31 cellular contexts compared by ENCODE assay signal in the genomic region with DNA sequence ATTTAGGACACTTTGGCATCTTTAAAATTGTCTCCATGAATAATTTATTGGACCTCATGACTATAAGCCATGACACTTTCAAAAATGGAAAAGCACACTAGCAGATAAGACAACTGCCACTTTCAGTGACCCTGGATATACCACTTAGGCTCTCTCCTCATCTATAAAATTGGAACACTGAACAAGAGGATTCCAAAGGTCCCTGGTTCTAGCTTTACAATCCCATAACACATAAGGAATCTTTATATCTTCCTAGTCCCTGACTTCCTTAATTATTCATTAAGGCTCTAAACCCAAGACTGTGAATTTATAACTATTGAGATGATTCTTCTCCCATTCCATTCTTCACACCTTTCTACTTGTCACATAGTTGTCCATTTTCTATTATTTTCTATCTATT.
"Had no signal": no experiment of that assay in that cellular context is flagged by ENCODE, and none has a peak within 500 bp of the region (broad histone marks: within the 10 kb centered on the region; RNA-seq: fewer than 3 reads in every experiment).

No MANE protein-coding gene starts in this region.

- H3K27me3 Mint-ChIP-seq: activated B cell treated with CpG ODN at 0.5 μM for 24 hours; activated CD8-positive, alpha-beta memory T cell treated with anti-CD3 and anti-CD28 coated beads, Interleukin-2, amount 10 ng/mL, durations not matched to agents 7 days and 5 days; activated naive CD4-positive, alpha-beta T cell treated with anti-CD3 and anti-CD28 coated beads, Interleukin-2, amount 10 ng/mL, durations not matched to agents 7 days and 5 days; activated naive CD8-positive, alpha-beta T cell treated with anti-CD3 and anti-CD28 coated beads, Interleukin-2, amount 10 ng/mL, durations not matched to agents 7 days and 5 days; brain; T-helper 17 cell had no signal

- H3K4me3 Mint-ChIP-seq: activated CD8-positive, alpha-beta memory T cell treated with anti-CD3 and anti-CD28 coated beads, Interleukin-2, amount 10 ng/mL, durations not matched to agents 7 days and 5 days; activated CD8-positive, alpha-beta T cell treated with anti-CD3 and anti-CD28 coated beads, Interleukin-2, amount 10 ng/mL, durations not matched to agents 7 days and 5 days; activated naive CD4-positive, alpha-beta T cell treated with anti-CD3 and anti-CD28 coated beads, Interleukin-2, amount 10 ng/mL, durations not matched to agents 7 days and 5 days; brain; T-helper 17 cell; T-helper 2 cell treated with Interferon-gamma antibody and Interleukin-4, amounts not matched to agents 5 μg/mL and 100 μg/mL, for 36 hours had no signal

- H3K4me1 ChIP-seq: ascending aorta, breast epithelium, colonic mucosa, esophagus squamous epithelium had no signal

- H3K9me3 ChIP-seq: ascending aorta, colonic mucosa had no signal

- H3K27ac Mint-ChIP-seq: activated CD8-positive, alpha-beta memory T cell treated with anti-CD3 and anti-CD28 coated beads, Interleukin-2, amount 10 ng/mL, durations not matched to agents 7 days and 5 days; activated naive CD4-positive, alpha-beta T cell treated with anti-CD3 and anti-CD28 coated beads, Interleukin-2, amount 50 U/mL, for 72 hours; brain; T-helper 17 cell; T-helper 2 cell treated with Interferon-gamma antibody and Interleukin-4, amounts not matched to agents 5 μg/mL and 100 μg/mL, for 36 hours had no signal

- H3K27me3 ChIP-seq: ascending aorta, breast epithelium, cardiac muscle cell, colonic mucosa, esophagus squamous epithelium had no signal

- H3K36me3 ChIP-seq: ascending aorta, breast epithelium, cardiac muscle cell, colonic mucosa, WERI-Rb-1 had no signal

- H3K4me1 Mint-ChIP-seq: brain, T-helper 17 cell had no signal

- ATAC-seq: activated CD4-positive, CD25-positive, alpha-beta regulatory T cell treated with anti-CD3 and anti-CD28 coated beads, Interleukin-2, amount 50 U/mL, for 24 hours; activated CD8-positive, alpha-beta memory T cell treated with anti-CD3 and anti-CD28 coated beads, Interleukin-2, amount 10 ng/mL, durations not matched to agents 7 days and 5 days; T-helper 17 cell had no signal

- H3K4me3 ChIP-seq: ascending aorta, breast epithelium, cardiac muscle cell, colonic mucosa, esophagus squamous epithelium had no signal

- DNase-seq: activated B cell treated with CpG ODN at 0.5 μM for 24 hours; activated CD4-positive, alpha-beta T cell treated with anti-CD3 and anti-CD28 coated beads for 48 hours; activated CD4-positive, alpha-beta T cell treated with anti-CD3 and anti-CD28 coated beads, Interleukin-2, amount 50 U/mL, for 1 hour; activated CD4-positive, alpha-beta T cell treated with anti-CD3 and anti-CD28 coated beads, Interleukin-2, amount 50 U/mL, for 48 hours; activated CD8-positive, alpha-beta memory T cell treated with anti-CD3 and anti-CD28 coated beads, Interleukin-2, amount 10 ng/mL, durations not matched to agents 7 days and 5 days; activated CD8-positive, alpha-beta memory T cell treated with anti-CD3 and anti-CD28 coated beads, Interleukin-2, amount 50 U/mL, for 4 hours; activated gamma-delta T cell; activated naive CD4-positive, alpha-beta T cell; activated naive CD8-positive, alpha-beta T cell treated with anti-CD3 and anti-CD28 coated beads, Interleukin-2, amount 10 ng/mL, durations not matched to agents 7 days and 5 days; activated T-cell treated with anti-CD3 and anti-CD28 coated beads, Interleukin-2, amount 50 U/mL, for 1 hour; activated T-cell treated with anti-CD3 and anti-CD28 coated beads, Interleukin-2, amount 50 U/mL, for 48 hours; central memory CD4-positive, alpha-beta T cell; cerebellar nuclear complex; colonic mucosa; effector CD8-positive, alpha-beta T cell; esophagus squamous epithelium; foreskin fibroblast; head of caudate nucleus; T-helper 17 cell; T1000; WERI-Rb-1 had no signal

- H3K27ac ChIP-seq: ascending aorta, breast epithelium, cardiac muscle cell, colonic mucosa, epithelial cell of prostate, WERI-Rb-1 had no signal
